In the genomic region with DNA sequence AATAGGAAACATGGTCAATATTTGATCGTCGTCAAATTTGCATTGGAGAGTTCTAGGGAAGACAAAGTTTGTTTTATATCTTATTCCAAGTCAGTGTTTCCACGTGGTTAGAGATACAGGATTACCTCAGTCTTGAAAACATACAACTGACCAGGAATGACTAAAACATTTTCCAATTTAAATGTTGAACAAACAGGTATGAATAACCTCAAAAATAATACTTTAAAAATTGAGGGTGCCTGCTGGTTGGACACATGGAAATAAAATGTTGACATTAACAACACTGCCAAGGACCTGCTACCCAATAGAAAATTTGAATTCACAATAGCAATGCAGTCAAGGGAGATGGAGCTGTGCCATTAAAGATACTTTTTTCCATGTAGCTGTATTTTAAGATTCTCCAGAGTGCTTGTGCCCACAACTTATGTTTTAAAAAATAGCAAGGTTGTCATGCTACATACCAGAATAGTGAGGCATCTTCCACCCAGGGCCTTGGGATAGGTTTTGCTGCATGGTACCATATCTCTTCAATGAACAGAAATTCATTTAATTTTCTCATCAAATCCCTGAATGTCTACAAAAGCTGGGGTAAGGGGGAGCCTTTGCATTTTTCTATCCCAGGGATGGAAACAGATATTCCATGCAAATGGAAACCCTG, we compare ENCODE assay signal across 15 cellular contexts.
A peak's percentile ranks its signal among the peaks of the same experiment; 100 is the strongest.
DNase-seq lines count a peak whose midpoint lies in the region; ATAC-seq and TF ChIP-seq lines count a peak whose summit lies in the region.
"Had no signal": no experiment of that assay in that cellular context is flagged by ENCODE, and none has a peak within 500 bp of the region (broad histone marks: within the 10 kb centered on the region; RNA-seq: fewer than 3 reads in every experiment).

No MANE protein-coding gene starts in this region.

- H3K36me3 Mint-ChIP-seq in GM23338 (ENCODE audit: low read depth) (no peaks in the 10 kb centered on the region), mesothelial cell of epicardium (no peaks in the 10 kb centered on the region)

- H3K4me3 Mint-ChIP-seq in GM23338 (no peak overlapping the region), mesothelial cell of epicardium (no peak overlapping the region)

- H3F3A ChIP-seq in GM23338 (replicated peaks; ENCODE audit: low read depth) (no peaks in the 10 kb centered on the region), MM.1S (ENCODE audit: insufficient read depth, low read length) (no peaks in the 10 kb centered on the region)

- H3K36me3 ChIP-seq in GM23338 (ENCODE audit: insufficient read depth) (no peaks in the 10 kb centered on the region), adipocyte (ENCODE audit: control insufficient read depth, insufficient read depth, low read length, severe bottlenecking) (no peaks in the 10 kb centered on the region), MM.1S (replicated peaks; ENCODE audit: insufficient read depth, low read length) (no peaks in the 10 kb centered on the region)
- H3K36me3 ChIP-seq: HAP-1 had no signal

- no peaks in the 10 kb centered on the region for H4K20me1 ChIP-seq in GM23338 (replicated peaks; ENCODE audit: insufficient read depth)
- H4K20me1 ChIP-seq in MM.1S (ENCODE audit: insufficient read depth, low read length): no peaks in the 10 kb centered on the region

- TF ChIP-seq CTCF in GM23338 (conservative IDR thresholded peaks at IDR 0.05; ENCODE audit: low read depth in 2 of 2): no peak
- TF ChIP-seq CTCF in MM.1S (IDR thresholded peaks at IDR 0.05; ENCODE audit: low read length): no peak
- no peak for TF ChIP-seq CTCF in mesothelial cell of epicardium (IDR thresholded peaks at IDR 0.05; ENCODE audit: unreplicated experiment)

- H3K9ac ChIP-seq in adipocyte (ENCODE audit: low read length) (no peak overlapping the region), MM.1S (ENCODE audit: low read length) (no peak overlapping the region)

- ATAC-seq in GM23338: no peak
- no peak for ATAC-seq in left lobe of liver
- no peak for ATAC-seq in HG03196 (IDR thresholded peaks at IDR 0.05; ENCODE audit: unreplicated experiment)
- ATAC-seq: A549 had no signal

- H3K79me2 ChIP-seq in GM23338 (replicated peaks; ENCODE audit: insufficient read depth) (no peaks in the 10 kb centered on the region), MM.1S (ENCODE audit: low read length) (no peaks in the 10 kb centered on the region)

- H3K4me1 ChIP-seq in GM23338 (ENCODE audit: insufficient read depth) (no peaks in the 10 kb centered on the region), adipocyte (ENCODE audit: control insufficient read depth, insufficient read depth, low read length) (no peaks in the 10 kb centered on the region), MM.1S (ENCODE audit: low read length) (no peaks in the 10 kb centered on the region)
- H3K4me1 ChIP-seq: A549, HAP-1 had no signal

- no peak overlapping the region for H3K27ac ChIP-seq in GM23338 (ENCODE audit: low read depth)
- no peak overlapping the region for H3K27ac ChIP-seq in MM.1S (ENCODE audit: low read length)
- H3K27ac ChIP-seq: A549 had no signal

- H3K9me2 ChIP-seq in GM23338 (ENCODE audit: insufficient read depth) (0 out of 2 replicates have a peak, but pooled peaks cover 13% of the 10 kb centered on the region), MM.1S (replicated peaks; ENCODE audit: insufficient read depth, low read length) (no peaks in the 10 kb centered on the region)

- H3K4me3 ChIP-seq in GM23338: no peak overlapping the region
- H3K4me3 ChIP-seq in adipocyte (ENCODE audit: low read length): no peak overlapping the region
- H3K4me3 ChIP-seq in MM.1S (ENCODE audit: low read length): no peak overlapping the region
- H3K4me3 ChIP-seq: A549, HAP-1 had no signal

- no peak overlapping the region for H3K27ac Mint-ChIP-seq in GM23338
- no peak overlapping the region for H3K27ac Mint-ChIP-seq in mesothelial cell of epicardium

- DNase-seq in AG08395 (ENCODE audit: low spot score): peak; percentile 29
- no peak for DNase-seq in GM23338 (ENCODE audit: low spot score)
- peak; percentile 56 for DNase-seq in adipocyte (ENCODE audit: low read depth)
- DNase-seq in kidney tubule cell (ENCODE audit: low spot score): peak; percentile 2
- no peak for DNase-seq in MM.1S
- no peak for DNase-seq in left lobe of liver (ENCODE audit: low spot score)
- DNase-seq in mesothelial cell of epicardium (ENCODE audit: low spot score in 2 of 2, unreplicated experiment in 2 of 2): no peak
- DNase-seq: COR-L47, NCI-H1048, NCI-H1694, NCI-H446, NCI-H69 had no signal

- H3K27me3 ChIP-seq in GM23338 (ENCODE audit: insufficient read depth) (no peaks in the 10 kb centered on the region), adipocyte (replicated peaks; ENCODE audit: control insufficient read depth, insufficient read depth, low read length) (no peaks in the 10 kb centered on the region), MM.1S (replicated peaks; ENCODE audit: insufficient read depth, low read length) (no peaks in the 10 kb centered on the region)

- H3K9me3 ChIP-seq in adipocyte (ENCODE audit: control insufficient read depth, low read length): peaks cover 2% of the 10 kb centered on the region
- no peaks in the 10 kb centered on the region for H3K9me3 ChIP-seq in MM.1S (replicated peaks; ENCODE audit: insufficient read depth, low read length)
- H3K9me3 ChIP-seq: A549, HAP-1 had no signal

- H3K27me3 Mint-ChIP-seq in GM23338 (ENCODE audit: insufficient read depth, low read depth, poor library complexity) (peaks cover 2% of the 10 kb centered on the region), mesothelial cell of epicardium (ENCODE audit: low read depth) (no peaks in the 10 kb centered on the region)

- peaks cover 6% of the 10 kb centered on the region; the same call in 1 of the 3 replicates for H3K4me1 Mint-ChIP-seq in GM23338
- H3K4me1 Mint-ChIP-seq in mesothelial cell of epicardium: peaks cover 16% of the 10 kb centered on the region

- H3K9me3 Mint-ChIP-seq in GM23338 (no peaks in the 10 kb centered on the region), mesothelial cell of epicardium (peaks cover 10% of the 10 kb centered on the region)

- H2AFZ ChIP-seq in GM23338 (peak overlapping the region; percentile 39; the same call in 1 of the 2 replicates), MM.1S (ENCODE audit: low read length) (no peak overlapping the region)

- H3K4me2 ChIP-seq in GM23338 (no peak overlapping the region), MM.1S (ENCODE audit: low read depth, low read length) (no peak overlapping the region)
- H3K4me2 ChIP-seq: A549 had no signal

TF ChIP-seq in GM23338, 12 proteins besides CTCF, POLR2A, EP300 and RAD21 (continues in another document):
- TF ChIP-seq ZNF331 (CRISPR knock-in tag; IDR thresholded peaks at IDR 0.05; ENCODE audit: low read depth) (no peak), ZNF114 (CRISPR knock-in tag; IDR thresholded peaks at IDR 0.05) (no peak), STAT1 (IDR thresholded peaks at IDR 0.05; ENCODE audit: unreplicated experiment) (no peak)

Comparison
In these comparisons a context has a peak if more than half of its experiments do, and no peak if none do; other contexts are left out.
1. DNase-seq: peak in AG08395 (single experiment), adipocyte (single experiment) and kidney tubule cell (single experiment); none in GM23338 (single experiment), MM.1S (single experiment), left lobe of liver (single experiment) and mesothelial cell of epicardium (0 of 2).